Comparison of ENCODE assay signal across 17 cellular contexts in genomic region chr9:18274693-18275092, GRCh38.
DNase-seq lines count a peak whose midpoint lies in the region; ATAC-seq and TF ChIP-seq lines count a peak whose summit lies in the region.
"Had no signal": no experiment of that assay in that cellular context is flagged by ENCODE, and none has a peak within 500 bp of the region (broad histone marks: within the 10 kb centered on the region; RNA-seq: fewer than 3 reads in every experiment).

No MANE protein-coding gene starts in this region.

- POLR2A ChIA-PET in SK-N-SH (lab: Yijun Ruan, JAX): no interaction called here
- POLR2A ChIA-PET in naive thymus-derived CD4-positive, alpha-beta T cell (lab: Charles Lee): no interaction called here

- ATAC-seq in SK-N-SH treated with all-trans-retinoic acid at 6 μM for 48 hours: no peak
- ATAC-seq in HG03442 (IDR thresholded peaks at IDR 0.05; ENCODE audit: unreplicated experiment): no peak
- no peak for ATAC-seq in GM19023 (IDR thresholded peaks at IDR 0.05; ENCODE audit: unreplicated experiment)
- no peak for ATAC-seq in naive thymus-derived CD4-positive, alpha-beta T cell
- ATAC-seq in left lung: no peak
- ATAC-seq: left lobe of liver, natural killer cell had no signal

- H3K27ac Mint-ChIP-seq in naive thymus-derived CD4-positive, alpha-beta T cell: no peak overlapping the region
- H3K27ac Mint-ChIP-seq: natural killer cell had no signal

- H3K9me2 ChIP-seq in SK-N-SH: no peaks in the 10 kb centered on the region

- H3K36me3 Mint-ChIP-seq in naive thymus-derived CD4-positive, alpha-beta T cell: peaks cover 0 to 6% (median 0%) of the 10 kb centered on the region in 5 donors
- H3K36me3 Mint-ChIP-seq: natural killer cell had no signal

- no peak overlapping the region for H3K4me2 ChIP-seq in SK-N-SH

- CTCF ChIA-PET in SK-N-SH (lab: Yijun Ruan, JAX): interaction anchor here (0.7 to 1.2 kb wide), 3 partner anchors 12 to 755 kb away, joined by 3 to 5 read pairs (median 4); no protein-coding TSS in a partner anchor
- CTCF ChIA-PET in naive thymus-derived CD4-positive, alpha-beta T cell (lab: Charles Lee): no interaction called here

- no peaks in the 10 kb centered on the region for H3K36me3 ChIP-seq in SK-N-SH (replicated peaks in 1 of 2; ENCODE audit: control insufficient read depth in 1 of 2, insufficient read depth in 2 of 2, low read length in 1 of 2)
- no peaks in the 10 kb centered on the region for H3K36me3 ChIP-seq in naive thymus-derived CD4-positive, alpha-beta T cell (ENCODE audit: control insufficient read depth in 2 of 3, insufficient read depth in 3 of 3, low read length in 3 of 3)
- H3K36me3 ChIP-seq in left lung: no peaks in the 10 kb centered on the region

- H3K27me3 ChIP-seq in SK-N-SH (ENCODE audit: insufficient read depth) (no peaks in the 10 kb centered on the region), left lung (no peaks in the 10 kb centered on the region)
- no peaks in the 10 kb centered on the region for H3K27me3 ChIP-seq in naive thymus-derived CD4-positive, alpha-beta T cell (ENCODE audit: control insufficient read depth in 2 of 2, insufficient read depth in 2 of 2, low read length in 2 of 2)
- H3K27me3 ChIP-seq: testis had no signal

- peaks cover 0 to 57% (median 40%) of the 10 kb centered on the region in 11 donors for H3K9me3 Mint-ChIP-seq in naive thymus-derived CD4-positive, alpha-beta T cell

- H3K9me3 ChIP-seq in SK-N-SH (peaks cover 12% of the 10 kb centered on the region; the same call in 1 of the 2 replicates), left lung (peaks cover 0 to 14% of the 10 kb centered on the region in 2 donors)
- no peaks in the 10 kb centered on the region for H3K9me3 ChIP-seq in naive thymus-derived CD4-positive, alpha-beta T cell (ENCODE audit: control insufficient read depth in 2 of 3, low read length in 3 of 3)
- H3K9me3 ChIP-seq: testis had no signal

- peak overlapping the region in 1 of 2 experiments; percentile 51; a peak in 1 of 4 replicates for H3K27ac ChIP-seq in SK-N-SH (ENCODE audit: low read depth in 2 of 2, low read length in 1 of 2)
- H3K27ac ChIP-seq in naive thymus-derived CD4-positive, alpha-beta T cell (ENCODE audit: low read depth, low read length): no peak overlapping the region
- no peak overlapping the region for H3K27ac ChIP-seq in left lung
- H3K27ac ChIP-seq: testis had no signal

- peaks cover 0 to 10% (median 5%) of the 10 kb centered on the region in 5 donors for H3K27me3 Mint-ChIP-seq in naive thymus-derived CD4-positive, alpha-beta T cell
- H3K27me3 Mint-ChIP-seq: central memory CD8-positive, alpha-beta T cell had no signal

- no peak for TF ChIP-seq RAD21 in SK-N-SH (IDR thresholded peaks at IDR 0.05; ENCODE audit: low read length)

- H3K79me2 ChIP-seq in SK-N-SH (ENCODE audit: insufficient read depth): no peaks in the 10 kb centered on the region

- H2AFZ ChIP-seq in SK-N-SH (ENCODE audit: low read depth): 0 out of 2 replicates have a peak overlapping the region, but pooled peaks have one; percentile 38

- no peak overlapping the region for H3K9ac ChIP-seq in SK-N-SH

- no peak for TF ChIP-seq EP300 in SK-N-SH (IDR thresholded peaks at IDR 0.05; ENCODE audit: borderline replicate concordance in 1 of 2, low read depth in 1 of 2, low read length in 1 of 2)

- no peak overlapping the region for H3K4me3 Mint-ChIP-seq in naive thymus-derived CD4-positive, alpha-beta T cell
- H3K4me3 Mint-ChIP-seq: central memory CD8-positive, alpha-beta T cell; natural killer cell had no signal

- H3F3A ChIP-seq in SK-N-SH (replicated peaks; ENCODE audit: insufficient read depth): peaks cover 13% of the 10 kb centered on the region

- H3K4me1 Mint-ChIP-seq in naive thymus-derived CD4-positive, alpha-beta T cell: no peaks in the 10 kb centered on the region
- H3K4me1 Mint-ChIP-seq: central memory CD8-positive, alpha-beta T cell; natural killer cell had no signal

- H3K4me1 ChIP-seq in SK-N-SH (ENCODE audit: control insufficient read depth in 1 of 2, insufficient read depth in 2 of 2, low read depth in 1 of 2, low read length in 1 of 2): no peaks in the 10 kb centered on the region; a peak in 1 of 4 replicates
- no peaks in the 10 kb centered on the region for H3K4me1 ChIP-seq in naive thymus-derived CD4-positive, alpha-beta T cell (ENCODE audit: control insufficient read depth in 2 of 2, insufficient read depth in 2 of 2, low read length in 2 of 2)
- no peaks in the 10 kb centered on the region for H3K4me1 ChIP-seq in left lung
- H3K4me1 ChIP-seq: testis had no signal

- DNase-seq in SK-N-SH (no peak), choroid plexus epithelial cell (ENCODE audit: low read depth) (peak; percentile 65), inferior parietal cortex (ENCODE audit: extremely low spot score) (peak; percentile 9), left lung (no peak)
- DNase-seq in naive thymus-derived CD4-positive, alpha-beta T cell: no peak
- DNase-seq: activated CD4-positive, alpha-beta T cell treated with anti-CD3 and anti-CD28 coated beads for 4 hours; activated naive CD4-positive, alpha-beta T cell treated with anti-CD3 and anti-CD28 coated beads, Interleukin-2, amount 50 U/mL, for 16 hours; hippocampal formation; natural killer cell; NCI-H187; stimulated activated CD4-positive, alpha-beta T cell treated with anti-CD3 and anti-CD28 coated beads, Interleukin-1b, Interleukin-23, amount 100 ng/mL, for 48 hours; testis had no signal

- 2% methylated on average over 1 of the region's 1 CpG for WGBS in SK-N-SH (ENCODE audit: low lambda C conversion rate)

- intact Hi-C loops in naive thymus-derived CD4-positive, alpha-beta T cell (cut with micrococcal nuclease): no loop called here
- intact Hi-C loops in left lung (cut with DNase I): no loop called here

- no peak overlapping the region for H3K4me3 ChIP-seq in SK-N-SH (ENCODE audit: low read depth in 2 of 2, low read length in 1 of 2)
- H3K4me3 ChIP-seq in choroid plexus epithelial cell (ENCODE audit: low read depth, low read length): no peak overlapping the region
- no peak overlapping the region for H3K4me3 ChIP-seq in naive thymus-derived CD4-positive, alpha-beta T cell (ENCODE audit: low read length)
- H3K4me3 ChIP-seq in left lung: no peak overlapping the region
- H3K4me3 ChIP-seq: testis had no signal

- TF ChIP-seq CTCF in SK-N-SH (IDR thresholded peaks at IDR 0.05) (no peak), choroid plexus epithelial cell (conservative IDR thresholded peaks at IDR 0.05; ENCODE audit: low read depth, low read length) (no peak), left lung (IDR thresholded peaks at IDR 0.05) (no peak)

- no peaks in the 10 kb centered on the region for H4K20me1 ChIP-seq in SK-N-SH (ENCODE audit: insufficient read depth)

TF ChIP-seq in SK-N-SH, 30 proteins besides CTCF, POLR2A, EP300 and RAD21:
- peak; percentile 61; the same call in 1 of the 2 replicates for TF ChIP-seq NFIC (IDR thresholded peaks at IDR 0.05; ENCODE audit: borderline replicate concordance)
- TF ChIP-seq, protein P1, sequence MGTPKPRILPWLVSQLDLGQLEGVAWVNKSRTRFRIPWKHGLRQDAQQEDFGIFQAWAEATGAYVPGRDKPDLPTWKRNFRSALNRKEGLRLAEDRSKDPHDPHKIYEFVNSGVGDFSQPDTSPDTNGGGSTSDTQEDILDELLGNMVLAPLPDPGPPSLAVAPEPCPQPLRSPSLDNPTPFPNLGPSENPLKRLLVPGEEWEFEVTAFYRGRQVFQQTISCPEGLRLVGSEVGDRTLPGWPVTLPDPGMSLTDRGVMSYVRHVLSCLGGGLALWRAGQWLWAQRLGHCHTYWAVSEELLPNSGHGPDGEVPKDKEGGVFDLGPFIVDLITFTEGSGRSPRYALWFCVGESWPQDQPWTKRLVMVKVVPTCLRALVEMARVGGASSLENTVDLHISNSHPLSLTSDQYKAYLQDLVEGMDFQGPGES (IDR thresholded peaks at IDR 0.05; ENCODE audit: low read depth, low read length): no peak

TF ChIP-seq in SK-N-SH treated with all-trans-retinoic acid at 6 μM for 48 hours, 23 proteins besides CTCF, POLR2A, EP300 and RAD21 (continues in another document):
- TF ChIP-seq ZNF8 (CRISPR knock-in tag; IDR thresholded peaks at IDR 0.05) (no peak), RARB (CRISPR knock-in tag; IDR thresholded peaks at IDR 0.05) (no peak), ISL1 (CRISPR knock-in tag; IDR thresholded peaks at IDR 0.05) (no peak), PPARA (CRISPR knock-in tag; IDR thresholded peaks at IDR 0.05; ENCODE audit: borderline replicate concordance) (no peak), CSRNP3 (CRISPR knock-in tag; IDR thresholded peaks at IDR 0.05) (no peak)
- TF ChIP-seq, protein P2, sequence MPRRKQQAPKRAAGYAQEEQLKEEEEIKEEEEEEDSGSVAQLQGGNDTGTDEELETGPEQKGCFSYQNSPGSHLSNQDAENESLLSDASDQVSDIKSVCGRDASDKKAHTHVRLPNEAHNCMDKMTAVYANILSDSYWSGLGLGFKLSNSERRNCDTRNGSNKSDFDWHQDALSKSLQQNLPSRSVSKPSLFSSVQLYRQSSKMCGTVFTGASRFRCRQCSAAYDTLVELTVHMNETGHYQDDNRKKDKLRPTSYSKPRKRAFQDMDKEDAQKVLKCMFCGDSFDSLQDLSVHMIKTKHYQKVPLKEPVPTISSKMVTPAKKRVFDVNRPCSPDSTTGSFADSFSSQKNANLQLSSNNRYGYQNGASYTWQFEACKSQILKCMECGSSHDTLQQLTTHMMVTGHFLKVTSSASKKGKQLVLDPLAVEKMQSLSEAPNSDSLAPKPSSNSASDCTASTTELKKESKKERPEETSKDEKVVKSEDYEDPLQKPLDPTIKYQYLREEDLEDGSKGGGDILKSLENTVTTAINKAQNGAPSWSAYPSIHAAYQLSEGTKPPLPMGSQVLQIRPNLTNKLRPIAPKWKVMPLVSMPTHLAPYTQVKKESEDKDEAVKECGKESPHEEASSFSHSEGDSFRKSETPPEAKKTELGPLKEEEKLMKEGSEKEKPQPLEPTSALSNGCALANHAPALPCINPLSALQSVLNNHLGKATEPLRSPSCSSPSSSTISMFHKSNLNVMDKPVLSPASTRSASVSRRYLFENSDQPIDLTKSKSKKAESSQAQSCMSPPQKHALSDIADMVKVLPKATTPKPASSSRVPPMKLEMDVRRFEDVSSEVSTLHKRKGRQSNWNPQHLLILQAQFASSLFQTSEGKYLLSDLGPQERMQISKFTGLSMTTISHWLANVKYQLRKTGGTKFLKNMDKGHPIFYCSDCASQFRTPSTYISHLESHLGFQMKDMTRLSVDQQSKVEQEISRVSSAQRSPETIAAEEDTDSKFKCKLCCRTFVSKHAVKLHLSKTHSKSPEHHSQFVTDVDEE (CRISPR knock-in tag; IDR thresholded peaks at IDR 0.05): no peak

Comparison
In these comparisons a context has a peak if more than half of its experiments do, and no peak if none do; other contexts are left out.
1. DNase-seq: peak in choroid plexus epithelial cell (single experiment) and inferior parietal cortex (single experiment); none in SK-N-SH (single experiment), naive thymus-derived CD4-positive, alpha-beta T cell (0 of 9) and left lung (0 of 2).